Comparison of ENCODE assay signal across 18 cellular contexts in the genomic region with DNA sequence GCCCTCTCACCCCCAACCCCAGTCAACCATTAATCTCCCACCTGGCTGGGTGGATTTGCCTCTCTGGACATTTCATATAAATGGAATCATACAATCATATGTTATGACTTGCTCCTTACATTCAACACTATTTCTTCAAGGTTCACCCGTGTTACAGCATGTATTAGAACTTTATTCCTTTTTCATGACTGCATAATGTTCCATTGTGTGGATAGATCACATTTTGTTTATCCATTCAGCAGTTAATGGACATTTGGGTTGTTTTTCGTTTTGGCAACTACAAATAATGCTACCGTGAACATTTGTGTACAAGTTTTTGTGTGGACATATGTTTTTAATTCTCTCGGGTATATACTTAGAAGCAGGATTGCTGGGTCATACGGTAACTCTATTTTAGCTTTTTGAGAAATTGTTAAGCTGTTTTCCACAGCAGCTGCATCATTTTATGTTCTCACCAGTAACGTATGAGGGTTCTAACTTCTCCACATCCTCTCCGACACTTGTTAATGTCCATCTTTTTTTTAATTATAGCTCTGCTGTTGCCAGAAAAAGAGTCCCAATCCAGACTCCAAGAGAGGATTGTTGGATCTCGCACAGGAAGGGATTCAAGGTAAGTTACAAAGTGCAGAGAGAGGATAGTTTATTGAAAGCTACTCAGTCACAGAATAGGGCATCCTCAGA. TPM values are rescaled to one million over a fixed set of nuclear protein-coding genes. Genes with fewer than 3 reads are reported as not detected.
DNase-seq lines count a peak whose midpoint lies in the region; ATAC-seq, FAIRE-seq and TF ChIP-seq lines count a peak whose summit lies in the region.
"Had no signal": no experiment of that assay in that cellular context is flagged by ENCODE, and none has a peak within 500 bp of the region (broad histone marks: within the 10 kb centered on the region; RNA-seq: fewer than 3 reads in every experiment).

No MANE protein-coding gene starts in this region.

- H3K23ac ChIP-seq in H1 (ENCODE audit: insufficient read length), result no peak overlapping the region

- H3K56ac ChIP-seq in H1 (replicated peaks; ENCODE audit: insufficient read length, low read depth, low read length), result no peak overlapping the region

- H2BK12ac ChIP-seq in H1 (ENCODE audit: low read depth, low read length), result no peak overlapping the region

- no peak overlapping the region for H3K4ac ChIP-seq in H1 (replicated peaks; ENCODE audit: insufficient read length, low read depth, low read length)

- DNase-seq in stimulated activated naive CD8-positive, alpha-beta T cell treated with anti-CD3 and anti-CD28 coated beads, Interleukin-15, Interleukin-2, amounts not matched to agents 100 U/mL and 50 U/mL, for 24 hours, result no peak
- no peak for DNase-seq in H1 (ENCODE audit: low read depth in 1 of 2, low spot score in 2 of 2)
- no peak for DNase-seq in osteoblast (ENCODE audit: insufficient read length, low spot score, missing footprints)
- DNase-seq in uterus, result no peak
- DNase-seq in tibial nerve (ENCODE audit: low spot score in 2 of 2), result no peak
- DNase-seq in NCI-H446 (lab: John Stamatoyannopoulos, UW), result no peak
- no peak for DNase-seq in activated CD4-positive, alpha-beta T cell treated with anti-CD3 and anti-CD28 coated beads, Interleukin-2, amount 10 ng/mL, durations not matched to agents 24 days and 14 days
- DNase-seq: 8988T; ACHN; CD4-positive, CD25-positive, alpha-beta regulatory T cell; DMS53; GF-D8 had no signal

- H3K36me3 Mint-ChIP-seq in stimulated activated naive CD8-positive, alpha-beta T cell treated with anti-CD3 and anti-CD28 coated beads, Interleukin-15, Interleukin-2, amounts not matched to agents 100 ng/mL and 50 ng/mL, for 24 hours (ENCODE audit: low read depth), result no peaks in the 10 kb centered on the region
- H3K36me3 Mint-ChIP-seq in activated CD4-positive, alpha-beta T cell treated with anti-CD3 and anti-CD28 coated beads, Interleukin-2, amount 10 ng/mL, durations not matched to agents 24 days and 14 days (ENCODE audit: low read depth), result no peaks in the 10 kb centered on the region
- H3K36me3 Mint-ChIP-seq: CD4-positive, CD25-positive, alpha-beta regulatory T cell had no signal

- TF ChIP-seq CTCF in H1 (IDR thresholded peaks at IDR 0.05; ENCODE audit: control extremely low read depth in 1 of 3, insufficient read depth in 1 of 3, low read depth in 1 of 3, low read length in 3 of 3) (no peak), osteoblast (IDR thresholded peaks at IDR 0.05; ENCODE audit: extremely low read depth, low read depth, low read length) (no peak), uterus (IDR thresholded peaks at IDR 0.05) (no peak), tibial nerve (IDR thresholded peaks at IDR 0.05) (no peak)

- H3K36me3 ChIP-seq in H1 (ENCODE audit: control insufficient read depth in 2 of 4, insufficient read depth in 4 of 4, low read length in 3 of 4), result no peaks in the 10 kb centered on the region
- H3K36me3 ChIP-seq in osteoblast (ENCODE audit: insufficient read depth, low read length), result no peaks in the 10 kb centered on the region
- H3K36me3 ChIP-seq in uterus, result no peaks in the 10 kb centered on the region
- no peaks in the 10 kb centered on the region for H3K36me3 ChIP-seq in tibial nerve
- H3K36me3 ChIP-seq: BLaER1 treated with 17β-estradiol and CSF1 and Interleukin-3, amounts not matched to agents 10 nM and 100 nM had no signal

- H4K91ac ChIP-seq in H1 (replicated peaks; ENCODE audit: insufficient read length, low read length), result no peak overlapping the region

- H3K27me3 Mint-ChIP-seq in stimulated activated naive CD8-positive, alpha-beta T cell treated with anti-CD3 and anti-CD28 coated beads, Interleukin-15, Interleukin-2, amounts not matched to agents 100 ng/mL and 50 ng/mL, for 24 hours, result no peaks in the 10 kb centered on the region
- H3K27me3 Mint-ChIP-seq in activated CD4-positive, alpha-beta T cell treated with anti-CD3 and anti-CD28 coated beads, Interleukin-2, amount 10 ng/mL, durations not matched to agents 24 days and 14 days, result peaks cover 55% of the 10 kb centered on the region

- TF ChIP-seq EP300 in H1 (IDR thresholded peaks at IDR 0.05; ENCODE audit: borderline replicate concordance in 1 of 2, low read depth in 2 of 2, low read length in 2 of 2), result no peak
- TF ChIP-seq EP300 in tibial nerve (IDR thresholded peaks at IDR 0.05), result no peak

- H2BK5ac ChIP-seq in H1 (ENCODE audit: low read depth, low read length), result no peak overlapping the region

- H3K4me1 Mint-ChIP-seq in stimulated activated naive CD8-positive, alpha-beta T cell treated with anti-CD3 and anti-CD28 coated beads, Interleukin-15, Interleukin-2, amounts not matched to agents 100 ng/mL and 50 ng/mL, for 24 hours (ENCODE audit: low read depth), result peaks cover 13% of the 10 kb centered on the region
- peaks cover 13% of the 10 kb centered on the region for H3K4me1 Mint-ChIP-seq in activated CD4-positive, alpha-beta T cell treated with anti-CD3 and anti-CD28 coated beads, Interleukin-2, amount 10 ng/mL, durations not matched to agents 24 days and 14 days

- H3K9me3 Mint-ChIP-seq in stimulated activated naive CD8-positive, alpha-beta T cell treated with anti-CD3 and anti-CD28 coated beads, Interleukin-15, Interleukin-2, amounts not matched to agents 100 ng/mL and 50 ng/mL, for 24 hours, result peaks cover 11% of the 10 kb centered on the region
- H3K9me3 Mint-ChIP-seq in activated CD4-positive, alpha-beta T cell treated with anti-CD3 and anti-CD28 coated beads, Interleukin-2, amount 10 ng/mL, durations not matched to agents 24 days and 14 days, result peaks cover 4% of the 10 kb centered on the region

- H4K8ac ChIP-seq in H1 (ENCODE audit: extremely low read depth, insufficient read depth, low read length), result no peak overlapping the region

- H3K4me3 ChIP-seq in H1 (ENCODE audit: extremely low read depth in 1 of 4, insufficient read depth in 2 of 4, low read depth in 3 of 4, low read length in 4 of 4) (no peak overlapping the region), osteoblast (ENCODE audit: insufficient read depth, low read length) (no peak overlapping the region), uterus (no peak overlapping the region), tibial nerve (no peak overlapping the region)
- H3K4me3 ChIP-seq: BLaER1 treated with 17β-estradiol and CSF1 and Interleukin-3, amounts not matched to agents 10 nM and 100 nM had no signal

- no peak overlapping the region for H2BK15ac ChIP-seq in H1 (ENCODE audit: low read length)

- H3K18ac ChIP-seq in H1 (ENCODE audit: extremely low read depth, low read length), result no peak overlapping the region

- TF ChIP-seq RAD21 in H1 (IDR thresholded peaks at IDR 0.05 in 1 of 2, conservative IDR thresholded peaks at IDR 0.05 in 1 of 2; ENCODE audit: low read depth in 2 of 2, low read length in 2 of 2), result no peak

- H3K4me1 ChIP-seq in H1 (replicated peaks in 1 of 4; ENCODE audit: control insufficient read depth in 3 of 4, insufficient read depth in 4 of 4, low read length in 3 of 4), result no peaks in the 10 kb centered on the region
- peaks cover 36% of the 10 kb centered on the region for H3K4me1 ChIP-seq in osteoblast (ENCODE audit: insufficient read depth, low read length)
- peaks cover 0 to 4% of the 10 kb centered on the region in 2 donors for H3K4me1 ChIP-seq in uterus
- H3K4me1 ChIP-seq in tibial nerve, result peaks cover 0 to 27% (median 15%) of the 10 kb centered on the region in 4 donors

- FAIRE-seq in H1 (lab: Jason Lieb, UNC), result no peak
- FAIRE-seq: H54, HepG2 had no signal

- no peak overlapping the region for H2AFZ ChIP-seq in H1 (ENCODE audit: low read length)
- H2AFZ ChIP-seq in osteoblast (ENCODE audit: low read length), result no peak overlapping the region

- no peak for ATAC-seq in stimulated activated naive CD8-positive, alpha-beta T cell treated with anti-CD3 and anti-CD28 coated beads, Interleukin-15, Interleukin-2, amounts not matched to agents 100 U/mL and 50 U/mL, for 24 hours
- ATAC-seq: HCT116, HepG2 had no signal

- H2AK5ac ChIP-seq in H1 (ENCODE audit: low read depth, low read length), result no peak overlapping the region

- CTCF ChIA-PET in H1 (lab: Charles Lee; ENCODE audit: partially characterized antibody), result interaction anchor here (0.9 to 5.8 kb wide), 5 partner anchors 8 to 50 kb away, joined by 3 to 27 read pairs (median 8); no protein-coding TSS in a partner anchor

- intact Hi-C loops in uterus (cut with DNase I; ENCODE audit: low total_unique reads), result no loop called here
- intact Hi-C loops in activated CD4-positive, alpha-beta T cell treated with anti-CD3 and anti-CD28 coated beads, Interleukin-2, amount 10 ng/mL, durations not matched to agents 24 days and 14 days (cut with micrococcal nuclease), result no loop called here

- H3K27ac Mint-ChIP-seq in stimulated activated naive CD8-positive, alpha-beta T cell treated with anti-CD3 and anti-CD28 coated beads, Interleukin-15, Interleukin-2, amounts not matched to agents 100 ng/mL and 50 ng/mL, for 24 hours, result peak overlapping the region; percentile 12
- H3K27ac Mint-ChIP-seq in activated CD4-positive, alpha-beta T cell treated with anti-CD3 and anti-CD28 coated beads, Interleukin-2, amount 10 ng/mL, durations not matched to agents 24 days and 14 days, result no peak overlapping the region
- H3K27ac Mint-ChIP-seq: CD4-positive, CD25-positive, alpha-beta regulatory T cell had no signal

- WGBS in H1 (ENCODE audit: extremely low coverage in 1 of 2, insufficient coverage in 1 of 2, insufficient read length in 1 of 2, insufficient replicate concordance in 2 of 2, low coverage in 1 of 2, low lambda C conversion rate in 2 of 2, missing lambda C conversion rate in 1 of 2), 2 experiments, result 87% methylated on average over 8 of the region's 8 CpGs; no CpG with 5 or more reads in 1 of the 2 experiments
- WGBS in tibial nerve, 2 donors, result 88 to 92% methylated on average over 8 of the region's 8 CpGs

- H3K23me2 ChIP-seq in H1 (ENCODE audit: low read depth, low read length), result no peaks in the 10 kb centered on the region

- H3K27ac ChIP-seq in H1 (ENCODE audit: low read depth, low read length), result no peak overlapping the region
- peak overlapping the region; percentile 95 for H3K27ac ChIP-seq in osteoblast (ENCODE audit: low read depth, low read length)
- H3K27ac ChIP-seq in uterus, result peak overlapping the region; percentile 81 to 87
- H3K27ac ChIP-seq in tibial nerve, result no peak overlapping the region

- POLR2A ChIA-PET in H1 (lab: Charles Lee; ENCODE audit: partially characterized antibody), result no interaction called here

- H2BK120ac ChIP-seq in H1 (replicated peaks; ENCODE audit: low read depth, low read length), result no peak overlapping the region

- no peak overlapping the region for H4K5ac ChIP-seq in H1 (ENCODE audit: insufficient read length, low read depth, low read length)

- no peaks in the 10 kb centered on the region for H3K9me3 ChIP-seq in H1 (ENCODE audit: insufficient read depth in 2 of 2, low read depth in 1 of 2, low read length in 1 of 2)
- H3K9me3 ChIP-seq in osteoblast (ENCODE audit: low read depth, low read length), result no peaks in the 10 kb centered on the region
- H3K9me3 ChIP-seq in uterus, result no peaks in the 10 kb centered on the region
- no peaks in the 10 kb centered on the region for H3K9me3 ChIP-seq in tibial nerve

- no peak overlapping the region for H3K9ac ChIP-seq in H1 (replicated peaks in 1 of 4; ENCODE audit: extremely low read depth in 1 of 4, low read depth in 3 of 4, low read length in 3 of 4)

- no peak for TF ChIP-seq POLR2A in H1 (IDR thresholded peaks at IDR 0.05; ENCODE audit: control extremely low read depth in 1 of 2, low read depth in 2 of 2, low read length in 2 of 2)
- no peak for TF ChIP-seq POLR2A in uterus (IDR thresholded peaks at IDR 0.05)
- no peak for TF ChIP-seq POLR2A in tibial nerve (IDR thresholded peaks at IDR 0.05)

- H4K20me1 ChIP-seq in H1 (replicated peaks in 1 of 2; ENCODE audit: control insufficient read depth in 1 of 2, insufficient read depth in 2 of 2, low read length in 2 of 2) (no peaks in the 10 kb centered on the region), osteoblast (ENCODE audit: insufficient read depth, low read length) (no peaks in the 10 kb centered on the region)
- H4K20me1 ChIP-seq: BLaER1 treated with 17β-estradiol and CSF1 and Interleukin-3, amounts not matched to agents 10 nM and 100 nM had no signal

- H3K14ac ChIP-seq in H1 (ENCODE audit: insufficient read length), result no peak overlapping the region

- H2BK20ac ChIP-seq in H1 (ENCODE audit: low read length), result no peak overlapping the region

- no peaks in the 10 kb centered on the region for H3K79me1 ChIP-seq in H1 (ENCODE audit: low read depth, low read length)

- H3K79me2 ChIP-seq in H1 (ENCODE audit: control insufficient read depth in 1 of 2, insufficient read depth in 2 of 2, low read length in 2 of 2) (no peaks in the 10 kb centered on the region), osteoblast (ENCODE audit: insufficient read depth, low read length) (no peaks in the 10 kb centered on the region)

- H3K4me3 Mint-ChIP-seq in stimulated activated naive CD8-positive, alpha-beta T cell treated with anti-CD3 and anti-CD28 coated beads, Interleukin-15, Interleukin-2, amounts not matched to agents 100 ng/mL and 50 ng/mL, for 24 hours, result no peak overlapping the region
- no peak overlapping the region for H3K4me3 Mint-ChIP-seq in activated CD4-positive, alpha-beta T cell treated with anti-CD3 and anti-CD28 coated beads, Interleukin-2, amount 10 ng/mL, durations not matched to agents 24 days and 14 days
- H3K4me3 Mint-ChIP-seq: CD4-positive, CD25-positive, alpha-beta regulatory T cell had no signal

- H3K27me3 ChIP-seq in H1 (replicated peaks in 1 of 4; ENCODE audit: control insufficient read depth in 3 of 4, extremely low read depth in 1 of 4, insufficient read depth in 3 of 4, low read length in 3 of 4) (no peaks in the 10 kb centered on the region), osteoblast (ENCODE audit: insufficient read depth, low read length) (no peaks in the 10 kb centered on the region), uterus (no peaks in the 10 kb centered on the region), tibial nerve (no peaks in the 10 kb centered on the region)
- H3K27me3 ChIP-seq: BLaER1 treated with 17β-estradiol and CSF1 and Interleukin-3, amounts not matched to agents 10 nM and 100 nM had no signal

- H3K4me2 ChIP-seq in H1 (ENCODE audit: insufficient read depth in 1 of 2, low read depth in 2 of 2, low read length in 2 of 2), result no peak overlapping the region
- no peak overlapping the region for H3K4me2 ChIP-seq in osteoblast (ENCODE audit: insufficient read depth, low read length)

RNA-seq across cellular contexts. Expression of a gene that starts 15.9 kb away (rescaled TPM):
- not detected in 2 replicates for total RNA-seq in H1 (2021; fragmentation: NEBNext Ultra II Directional; extraction: Animal tissue kit (Norgen Biotek cat#: 25700))
- polyA plus RNA-seq in H1 (2011; rRNA removed), result not detected in 2 replicates
- polyA plus RNA-seq in H1 (2011; cell fraction: cytosol; rRNA removed), result not detected
- 0.03 TPM for polyA plus RNA-seq in H1 (2011; cell fraction: nucleus; rRNA removed)
- 0.05 TPM in 1 of 4 replicates, not detected in the others for polyA plus RNA-seq in H1 (2012, experiment 1 of 2)
- not detected for polyA plus RNA-seq in H1 (2012, experiment 2 of 2)
- polyA plus RNA-seq in H1 (2013, experiment 1 of 2), result not detected
- polyA plus RNA-seq in H1 (2013, experiment 2 of 2), result 0.02 TPM
- polyA minus RNA-seq in H1 (2011; rRNA and poly(A)+ RNA removed), result 0.20 TPM in 1 of 2 replicates, not detected in the other
- polyA minus RNA-seq in H1 (2011; cell fraction: cytosol; rRNA and poly(A)+ RNA removed), result not detected
- polyA minus RNA-seq in H1 (2011; cell fraction: nucleus; rRNA and poly(A)+ RNA removed), result not detected
- not detected in 2 replicates for total RNA-seq in osteoblast
- total RNA-seq in uterus, result not detected
- total RNA-seq in tibial nerve, result not detected
- not detected in 2 replicates for total RNA-seq in activated CD4-positive, alpha-beta T cell treated with anti-CD3 and anti-CD28 coated beads, Interleukin-2, amount 10 ng/mL, durations not matched to agents 24 days and 14 days
- total RNA-seq: CD4-positive, CD25-positive, alpha-beta regulatory T cell; HepG2; HT1080 had no signal
- polyA plus RNA-seq: CD4-positive, CD25-positive, alpha-beta regulatory T cell; HepG2 had no signal

RNA-seq across cellular contexts. Expression of a gene that starts 34.9 kb away (rescaled TPM):
- 0.21 and 0.54 TPM in 2 replicates for total RNA-seq in H1 (2021; fragmentation: NEBNext Ultra II Directional; extraction: Animal tissue kit (Norgen Biotek cat#: 25700))
- 2.4 TPM in 2 replicates for polyA plus RNA-seq in H1 (2011; rRNA removed)
- 2.1 TPM for polyA plus RNA-seq in H1 (2011; cell fraction: cytosol; rRNA removed)
- polyA plus RNA-seq in H1 (2011; cell fraction: nucleus; rRNA removed), result 2.4 TPM
- polyA plus RNA-seq in H1 (2012, experiment 1 of 2), result 1.1 to 2.4 TPM (median 2.0 TPM) in 4 replicates
- polyA plus RNA-seq in H1 (2012, experiment 2 of 2), result 2.1 TPM
- polyA plus RNA-seq in H1 (2013, experiment 1 of 2), result 0.49 TPM
- polyA plus RNA-seq in H1 (2013, experiment 2 of 2), result 0.61 TPM
- polyA minus RNA-seq in H1 (2011; rRNA and poly(A)+ RNA removed), result 0.63 and 1.2 TPM in 2 replicates
- 1.5 TPM for polyA minus RNA-seq in H1 (2011; cell fraction: cytosol; rRNA and poly(A)+ RNA removed)
- 0.60 TPM for polyA minus RNA-seq in H1 (2011; cell fraction: nucleus; rRNA and poly(A)+ RNA removed)
- total RNA-seq in osteoblast (3.3 and 3.5 TPM in 2 replicates), uterus (1 to 10 TPM in 1 of 4 donors, not detected in 3; 1.3 TPM), tibial nerve (1 to 10 TPM in 3 of 4 donors, under 1 TPM in 1; 0.60 to 9.2 (median 2.9) TPM)
- 0.54 and 0.57 TPM in 2 replicates for total RNA-seq in activated CD4-positive, alpha-beta T cell treated with anti-CD3 and anti-CD28 coated beads, Interleukin-2, amount 10 ng/mL, durations not matched to agents 24 days and 14 days
- total RNA-seq: HepG2, HT1080 had no signal
- polyA plus RNA-seq: HepG2 had no signal

Comparison
In these comparisons a context has a peak if more than half of its experiments do, and no peak if none do; other contexts are left out.
1. H3K27ac ChIP-seq: peak in osteoblast (single experiment) and uterus (2 of 2); none in H1 (single experiment) and tibial nerve (0 of 4).